In genomic region chr13:100490692-100491091, GRCh38 we compare ENCODE assay signal across 9 cellular contexts.
A peak's percentile ranks its signal among the peaks of the same experiment; 100 is the strongest.
DNase-seq lines count a peak whose midpoint lies in the region; ATAC-seq and TF ChIP-seq lines count a peak whose summit lies in the region.
"Had no signal": no experiment of that assay in that cellular context is flagged by ENCODE, and none has a peak within 500 bp of the region (broad histone marks: within the 10 kb centered on the region; RNA-seq: fewer than 3 reads in every experiment).

No MANE protein-coding gene starts in this region.

- no peak for TF ChIP-seq EP300 in transverse colon (IDR thresholded peaks at IDR 0.05; ENCODE audit: low read depth)

- no peak for TF ChIP-seq CTCF in heart left ventricle (IDR thresholded peaks at IDR 0.05)
- no peak for TF ChIP-seq CTCF in right atrium auricular region (IDR thresholded peaks at IDR 0.05)
- TF ChIP-seq CTCF in transverse colon (IDR thresholded peaks at IDR 0.05), result no peak

- peak overlapping the region in 7 of 12 donors; percentile 2 to 60 (median 35) for H3K27ac ChIP-seq in heart left ventricle
- peak overlapping the region in 1 of 2 donors; percentile 57 for H3K27ac ChIP-seq in right atrium auricular region
- H3K27ac ChIP-seq in transverse colon, result peak overlapping the region in 1 of 4 donors; percentile 24

- no peaks in the 10 kb centered on the region for H3K27me3 ChIP-seq in heart left ventricle
- H3K27me3 ChIP-seq in right atrium auricular region, result no peaks in the 10 kb centered on the region
- no peaks in the 10 kb centered on the region for H3K27me3 ChIP-seq in transverse colon
- H3K27me3 ChIP-seq: esophagus muscularis mucosa had no signal

- H3K4me3 ChIP-seq in heart left ventricle (no peak overlapping the region), right atrium auricular region (no peak overlapping the region), transverse colon (no peak overlapping the region)
- H3K4me3 ChIP-seq: esophagus muscularis mucosa had no signal

- intact Hi-C loops in heart left ventricle (cut with DNase I), result no loop called here
- intact Hi-C loops in transverse colon (cut with DNase I; ENCODE audit: low total_unique reads), result no loop called here

- H3K36me3 ChIP-seq in heart left ventricle (no peaks in the 10 kb centered on the region), right atrium auricular region (no peaks in the 10 kb centered on the region), transverse colon (no peaks in the 10 kb centered on the region)
- H3K36me3 ChIP-seq: esophagus muscularis mucosa had no signal

- ATAC-seq in heart left ventricle (peak in 1 of 4 donors; percentile 21), GM19351 (IDR thresholded peaks at IDR 0.05; ENCODE audit: unreplicated experiment) (no peak)

- H3K9me3 ChIP-seq in heart left ventricle (no peaks in the 10 kb centered on the region), right atrium auricular region (no peaks in the 10 kb centered on the region), transverse colon (no peaks in the 10 kb centered on the region)
- H3K9me3 ChIP-seq: esophagus muscularis mucosa had no signal

- in situ Hi-C loops in transverse colon (cut with MboI; ENCODE audit: low pct_ligation_motif_present in 1 of 4, low pct_unique_long_range_greater_than_20kb in 1 of 4, low sequenced_read_pairs in 3 of 4), result no loop called here

- TF ChIP-seq POLR2A in heart left ventricle (IDR thresholded peaks at IDR 0.05) (no peak), transverse colon (IDR thresholded peaks at IDR 0.05) (no peak)

- no peak for DNase-seq in heart left ventricle
- no peak for DNase-seq in right atrium auricular region (ENCODE audit: low spot score)
- peak; percentile 98 for DNase-seq in NCI-H748 (lab: John Stamatoyannopoulos, UW; ENCODE audit: unreplicated experiment)
- DNase-seq in iPS-NIHi11 (ENCODE audit: low spot score), result peak; percentile 79
- no peak for DNase-seq in DMS114 treated with DMSO at 0.1 percent for 48 hours (lab: John Stamatoyannopoulos, UW; ENCODE audit: unreplicated experiment)
- no peak for DNase-seq in GF-D8 (lab: John Stamatoyannopoulos, UW)
- DNase-seq in transverse colon, result no peak

- WGBS in heart left ventricle, 4 donors, result 72 to 77% (median 76%) methylated on average over 4 of the region's 4 CpGs
- WGBS in transverse colon (ENCODE audit: low coverage in 1 of 2), 2 donors, result 64% methylated on average over 4 of the region's 4 CpGs; no CpG with 5 or more reads in 1 of the 2 donors

- H3K4me1 ChIP-seq in heart left ventricle (peaks cover 0 to 18% (median 2%) of the 10 kb centered on the region in 12 donors), right atrium auricular region (no peaks in the 10 kb centered on the region), transverse colon (peaks cover 0 to 6% (median 2%) of the 10 kb centered on the region in 4 donors)
- H3K4me1 ChIP-seq: esophagus muscularis mucosa had no signal

Comparison
In these comparisons a context has a peak if more than half of its experiments do, and no peak if none do; other contexts are left out.
1. DNase-seq: peak in NCI-H748 (single experiment) and iPS-NIHi11 (single experiment); none in heart left ventricle (0 of 5), right atrium auricular region (single experiment), DMS114 treated with DMSO at 0.1 percent for 48 hours (single experiment), GF-D8 (single experiment) and transverse colon (single experiment).